20 cellular contexts compared by ENCODE assay signal in the genomic region with DNA sequence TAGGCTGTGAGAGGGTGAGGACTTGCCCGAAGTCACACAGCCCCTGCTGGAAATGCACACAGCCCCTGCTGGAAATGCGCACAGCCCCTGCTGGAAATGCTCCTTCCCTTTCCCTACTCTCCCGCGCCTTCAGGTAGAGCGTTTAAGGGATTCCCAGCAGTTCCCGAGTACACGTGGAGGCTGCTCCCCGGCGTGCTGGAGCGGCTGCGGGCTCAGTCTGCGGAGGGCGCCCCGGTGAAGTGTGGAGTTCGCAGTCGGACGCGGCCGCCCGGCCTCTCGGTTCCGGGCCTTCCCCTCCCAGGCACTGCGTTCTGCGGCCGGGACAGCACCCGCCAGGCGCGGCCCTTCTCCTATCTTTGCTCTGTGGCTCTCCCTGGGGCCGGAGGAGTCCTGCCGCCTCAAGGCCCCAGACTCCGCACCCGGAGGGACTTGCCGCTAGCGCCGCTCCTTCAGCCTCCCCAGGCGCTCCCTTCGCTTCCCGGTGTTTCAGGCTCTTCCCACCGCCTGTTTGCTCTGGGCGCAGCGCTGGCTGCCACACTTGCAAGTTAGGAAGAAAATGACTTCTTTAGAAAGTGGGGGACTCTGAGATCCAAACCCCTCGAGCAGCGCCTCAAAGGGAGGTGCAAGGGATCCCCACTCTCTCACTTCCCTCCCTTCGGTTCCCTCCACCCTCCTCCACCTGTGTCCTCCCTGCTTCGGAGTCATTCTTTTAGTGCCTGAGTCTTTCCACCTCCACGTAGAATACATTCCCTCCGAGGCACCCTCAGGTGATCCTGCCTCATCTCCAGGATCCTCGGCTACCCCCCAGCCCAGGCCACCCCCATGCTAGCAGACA. TPM values are rescaled to one million over a fixed set of nuclear protein-coding genes. Genes with fewer than 3 reads are reported as not detected.
DNase-seq lines count a peak whose midpoint lies in the region; ATAC-seq and TF ChIP-seq lines count a peak whose summit lies in the region.
"Had no signal": no experiment of that assay in that cellular context is flagged by ENCODE, and none has a peak within 500 bp of the region (broad histone marks: within the 10 kb centered on the region; RNA-seq: fewer than 3 reads in every experiment).

No MANE protein-coding gene starts in this region.

- H3K27me3 Mint-ChIP-seq in activated CD4-positive, alpha-beta T cell treated with anti-CD3 and anti-CD28 coated beads, Interleukin-2, amount 10 ng/mL, durations not matched to agents 24 days and 14 days = peaks cover 62% of the 10 kb centered on the region
- H3K27me3 Mint-ChIP-seq in nephron progenitor cell (ENCODE audit: low read depth, poor library complexity) = peaks cover 100% of the 10 kb centered on the region

- no peaks in the 10 kb centered on the region for H3K36me3 ChIP-seq in HUES48 (ENCODE audit: control insufficient read depth, insufficient read depth, low read length)

- H3K4me3 ChIP-seq in HUES48 (ENCODE audit: low read depth, low read length) (peak overlapping the region; percentile 36), foreskin fibroblast (ENCODE audit: low read depth in 1 of 2, low read length in 2 of 2) (peak overlapping the region; percentile 75 to 91)

- H3K36me3 Mint-ChIP-seq in activated CD4-positive, alpha-beta T cell treated with anti-CD3 and anti-CD28 coated beads, Interleukin-2, amount 10 ng/mL, durations not matched to agents 24 days and 14 days (ENCODE audit: low read depth) = peaks cover 2% of the 10 kb centered on the region
- H3K36me3 Mint-ChIP-seq in nephron progenitor cell (ENCODE audit: low read depth) = no peaks in the 10 kb centered on the region
- H3K36me3 Mint-ChIP-seq: T-cell had no signal

- TF ChIP-seq CTCF in foreskin fibroblast (IDR thresholded peaks at IDR 0.05; ENCODE audit: low read depth, low read length) (no peak), nephron progenitor cell (IDR thresholded peaks at IDR 0.05) (no peak)

- no peak overlapping the region for H3K9ac ChIP-seq in HUES48 (ENCODE audit: low read depth, low read length)

- no peak overlapping the region for H3K4me3 Mint-ChIP-seq in activated CD4-positive, alpha-beta T cell treated with anti-CD3 and anti-CD28 coated beads, Interleukin-2, amount 10 ng/mL, durations not matched to agents 24 days and 14 days
- H3K4me3 Mint-ChIP-seq in nephron progenitor cell = no peak overlapping the region
- H3K4me3 Mint-ChIP-seq: activated naive CD4-positive, alpha-beta T cell treated with anti-CD3 and anti-CD28 coated beads, Interleukin-2, amount 10 ng/mL, durations not matched to agents 7 days and 5 days; T-cell had no signal

- peak overlapping the region; percentile 26 for H3K27ac Mint-ChIP-seq in activated CD4-positive, alpha-beta T cell treated with anti-CD3 and anti-CD28 coated beads, Interleukin-2, amount 10 ng/mL, durations not matched to agents 24 days and 14 days
- H3K27ac Mint-ChIP-seq in nephron progenitor cell = no peak overlapping the region
- H3K27ac Mint-ChIP-seq: activated naive CD4-positive, alpha-beta T cell treated with anti-CD3 and anti-CD28 coated beads, Interleukin-2, amount 10 ng/mL, durations not matched to agents 7 days and 5 days; T-cell had no signal

- no peak for ATAC-seq in HG02642 (IDR thresholded peaks at IDR 0.05; ENCODE audit: poor library complexity, unreplicated experiment)
- ATAC-seq: T-cell had no signal

- DNase-seq in activated CD4-positive, alpha-beta T cell treated with anti-CD3 and anti-CD28 coated beads, Interleukin-2, amount 10 ng/mL, durations not matched to agents 24 days and 14 days = no peak
- no peak for DNase-seq in activated CD4-positive, alpha-beta T cell treated with anti-CD3 and anti-CD28 coated beads, Interleukin-2, amount 50 U/mL, for 4 hours
- DNase-seq in foreskin fibroblast = peak in 1 of 2 donors; percentile 72
- peak; percentile 64 for DNase-seq in retina
- DNase-seq in stimulated activated CD4-positive, alpha-beta T cell treated with anti-CD3 and anti-CD28 coated beads, Interleukin-2, amount 100 ng/mL, for 48 hours = no peak
- no peak for DNase-seq in nephron progenitor cell
- DNase-seq: 8988T; activated CD4-positive, alpha-beta T cell treated with anti-CD3 and anti-CD28 coated beads, Interleukin-2, amount 50 U/mL, for 1 hour; activated naive CD4-positive, alpha-beta T cell treated with anti-CD3 and anti-CD28 coated beads, Interleukin-2, amount 10 ng/mL, durations not matched to agents 7 days and 5 days; activated T-cell treated with anti-CD3 and anti-CD28 coated beads for 4 hours; C1 segment of cervical spinal cord; KBM-7; NCI-H1930; NCI-H446; stimulated activated CD4-positive, alpha-beta T cell treated with anti-CD3 and anti-CD28 coated beads, Interleukin-12 subunit alpha, Interleukin-12 subunit beta, amount 100 ng/mL, for 4 hours; T-cell had no signal

- intact Hi-C loops in activated CD4-positive, alpha-beta T cell treated with anti-CD3 and anti-CD28 coated beads, Interleukin-2, amount 10 ng/mL, durations not matched to agents 24 days and 14 days (cut with micrococcal nuclease) = no loop called here

- peaks cover 100% of the 10 kb centered on the region for H3K27me3 ChIP-seq in HUES48 (ENCODE audit: control insufficient read depth, insufficient read depth, low read length)

- no peak overlapping the region for H3K27ac ChIP-seq in HUES48 (ENCODE audit: low read depth, low read length)

- H3K4me1 ChIP-seq in HUES48 (ENCODE audit: control insufficient read depth, insufficient read depth, low read length) = peaks cover 27% of the 10 kb centered on the region

- no peaks in the 10 kb centered on the region for H3K4me1 Mint-ChIP-seq in activated CD4-positive, alpha-beta T cell treated with anti-CD3 and anti-CD28 coated beads, Interleukin-2, amount 10 ng/mL, durations not matched to agents 24 days and 14 days
- H3K4me1 Mint-ChIP-seq in nephron progenitor cell = no peaks in the 10 kb centered on the region

- no peaks in the 10 kb centered on the region for H3K9me3 ChIP-seq in HUES48 (ENCODE audit: control insufficient read depth, insufficient read depth, low read length)

- peaks cover 4% of the 10 kb centered on the region for H3K9me3 Mint-ChIP-seq in activated CD4-positive, alpha-beta T cell treated with anti-CD3 and anti-CD28 coated beads, Interleukin-2, amount 10 ng/mL, durations not matched to agents 24 days and 14 days
- H3K9me3 Mint-ChIP-seq in nephron progenitor cell = no peaks in the 10 kb centered on the region
- H3K9me3 Mint-ChIP-seq: activated naive CD4-positive, alpha-beta T cell treated with anti-CD3 and anti-CD28 coated beads, Interleukin-2, amount 10 ng/mL, durations not matched to agents 7 days and 5 days had no signal

RNA-seq across cellular contexts. Expression of a gene that starts 8.3 kb away (rescaled TPM):
- total RNA-seq in activated CD4-positive, alpha-beta T cell treated with anti-CD3 and anti-CD28 coated beads, Interleukin-2, amount 10 ng/mL, durations not matched to agents 24 days and 14 days = not detected in 2 replicates
- total RNA-seq: H4, lung microvascular endothelial cell had no signal
